23 cellular contexts compared by ENCODE assay signal in genomic region chr12:117178301-117178700, GRCh38. TPM values are rescaled to one million over a fixed set of nuclear protein-coding genes. Genes with fewer than 3 reads are reported as not detected.
DNase-seq lines count a peak whose midpoint lies in the region; ATAC-seq and TF ChIP-seq lines count a peak whose summit lies in the region.
"Had no signal": no experiment of that assay in that cellular context is flagged by ENCODE, and none has a peak within 500 bp of the region (broad histone marks: within the 10 kb centered on the region; RNA-seq: fewer than 3 reads in every experiment).

No MANE protein-coding gene starts in this region.

- H3K4me1 Mint-ChIP-seq in CD4-positive, CD25-positive, alpha-beta regulatory T cell: peaks cover 19 to 25% (median 24%) of the 10 kb centered on the region in 4 donors
- H3K4me1 Mint-ChIP-seq in effector memory CD8-positive, alpha-beta T cell (ENCODE audit: low read depth in 2 of 2): peaks cover 9 to 20% of the 10 kb centered on the region in 2 donors

- H3K36me3 ChIP-seq in CD4-positive, CD25-positive, alpha-beta regulatory T cell (ENCODE audit: control insufficient read depth, insufficient read depth, low read length): peaks cover 90% of the 10 kb centered on the region
- H3K36me3 ChIP-seq in HEK293 (ENCODE audit: control insufficient read depth in 2 of 2, insufficient read depth in 1 of 2, low read length in 2 of 2) (peaks cover 70 to 100% of the 10 kb centered on the region in 2 experiments), psoas muscle (ENCODE audit: insufficient read depth in 1 of 2, low read depth in 1 of 2) (peaks cover 5 to 82% of the 10 kb centered on the region in 2 donors)

- no peaks in the 10 kb centered on the region for H3K27me3 ChIP-seq in CD4-positive, CD25-positive, alpha-beta regulatory T cell (ENCODE audit: control insufficient read depth, insufficient read depth, low read length)
- no peaks in the 10 kb centered on the region for H3K27me3 ChIP-seq in psoas muscle (ENCODE audit: insufficient read depth in 3 of 3, low read length in 2 of 3)
- H3K27me3 ChIP-seq: BE2C had no signal

- ATAC-seq in CD4-positive, CD25-positive, alpha-beta regulatory T cell (ENCODE audit: low read depth in 2 of 2): no peak
- no peak for ATAC-seq in effector memory CD8-positive, alpha-beta T cell (replicated peaks)
- peak in 3 of 4 donors; percentile 22 to 40 (median 38) for ATAC-seq in psoas muscle
- ATAC-seq: K562, PC-3 had no signal

- CTCF ChIA-PET in HEK293 (lab: Yijun Ruan, JAX): no interaction called here

- no peak overlapping the region for H3K4me3 ChIP-seq in CD4-positive, CD25-positive, alpha-beta regulatory T cell (ENCODE audit: low read depth, low read length)
- H3K4me3 ChIP-seq in HEK293 (ENCODE audit: low read depth, low read length) (no peak overlapping the region), psoas muscle (no peak overlapping the region)
- H3K4me3 ChIP-seq: A549, GM23248, HAP-1, K562, SK-N-MC had no signal

- 78 to 91% (median 89%) methylated on average over 10 of the region's 10 CpGs for whole genome bisulfite sequencing in psoas muscle, 3 donors

- DNase-seq in CD4-positive, CD25-positive, alpha-beta regulatory T cell: no peak
- no peak for DNase-seq in effector memory CD8-positive, alpha-beta T cell
- DNase-seq in psoas muscle (no peak), MV-4-11 (lab: John Stamatoyannopoulos, UW) (no peak), SHP77 treated with DMSO at 0.1 percent for 48 hours (lab: John Stamatoyannopoulos, UW) (no peak), inferior parietal cortex (ENCODE audit: extremely low spot score) (no peak)
- DNase-seq: BE2C, GM23248, MM.1S, NCI-H1092, NCI-H1436, NCI-H187 treated with DMSO at 0.1 percent for 48 hours, NCI-H2107, NCI-H446 treated with DMSO at 0.1 percent for 48 hours, NCI-H526 treated with DMSO at 0.1 percent for 48 hours, PC-3, RPMI8226, SHP77 had no signal

- no peaks in the 10 kb centered on the region for H3K4me1 ChIP-seq in CD4-positive, CD25-positive, alpha-beta regulatory T cell (ENCODE audit: control insufficient read depth, insufficient read depth, low read length, poor library complexity, severe bottlenecking)
- H3K4me1 ChIP-seq in HEK293 (ENCODE audit: control insufficient read depth, insufficient read depth, low read length) (no peaks in the 10 kb centered on the region), psoas muscle (peaks cover 10% of the 10 kb centered on the region)
- H3K4me1 ChIP-seq: BE2C, HAP-1 had no signal

- TF ChIP-seq CTCF in HEK293 (tag by site-specific recombination; IDR thresholded peaks at IDR 0.05) (no peak), psoas muscle (IDR thresholded peaks at IDR 0.05) (no peak)

- H3K36me3 Mint-ChIP-seq in CD4-positive, CD25-positive, alpha-beta regulatory T cell: peaks cover 77% of the 10 kb centered on the region
- H3K36me3 Mint-ChIP-seq in effector memory CD8-positive, alpha-beta T cell (ENCODE audit: insufficient read depth): peaks cover 94% of the 10 kb centered on the region

- intact Hi-C loops in psoas muscle (cut with DNase I): no loop called here

- peak overlapping the region in 2 of 3 donors; percentile 18 to 32 for H3K27ac Mint-ChIP-seq in CD4-positive, CD25-positive, alpha-beta regulatory T cell
- peak overlapping the region; percentile 25 to 53 for H3K27ac Mint-ChIP-seq in effector memory CD8-positive, alpha-beta T cell

- peak overlapping the region in 1 of 4 donors; percentile 29 for H3K4me3 Mint-ChIP-seq in CD4-positive, CD25-positive, alpha-beta regulatory T cell
- no peak overlapping the region for H3K4me3 Mint-ChIP-seq in effector memory CD8-positive, alpha-beta T cell

- peaks cover 0 to 3% of the 10 kb centered on the region in 2 experiments for H3K9me3 ChIP-seq in CD4-positive, CD25-positive, alpha-beta regulatory T cell (ENCODE audit: control insufficient read depth in 2 of 2, low read length in 2 of 2)
- H3K9me3 ChIP-seq in HEK293 (ENCODE audit: control insufficient read depth, insufficient read depth, low read depth, low read length): no peaks in the 10 kb centered on the region
- H3K9me3 ChIP-seq in psoas muscle: no peaks in the 10 kb centered on the region
- H3K9me3 ChIP-seq: BE2C, HAP-1 had no signal

- no peaks in the 10 kb centered on the region for H3K27me3 Mint-ChIP-seq in CD4-positive, CD25-positive, alpha-beta regulatory T cell
- no peaks in the 10 kb centered on the region for H3K27me3 Mint-ChIP-seq in effector memory CD8-positive, alpha-beta T cell

- peaks cover 0 to 1% (median 0%) of the 10 kb centered on the region in 7 donors for H3K9me3 Mint-ChIP-seq in CD4-positive, CD25-positive, alpha-beta regulatory T cell
- no peaks in the 10 kb centered on the region for H3K9me3 Mint-ChIP-seq in effector memory CD8-positive, alpha-beta T cell

- no peak overlapping the region for H3K27ac ChIP-seq in CD4-positive, CD25-positive, alpha-beta regulatory T cell (ENCODE audit: insufficient read depth, low read length, poor library complexity, severe bottlenecking)
- H3K27ac ChIP-seq in HEK293 (ENCODE audit: extremely low read depth, low read depth, low read length) (no peak overlapping the region), psoas muscle (no peak overlapping the region)
- H3K27ac ChIP-seq: A549, GM23248, SK-N-MC had no signal

- POLR2A ChIA-PET in HEK293 (lab: Yijun Ruan, JAX): no interaction called here

TF ChIP-seq in HEK293, 187 proteins besides CTCF, POLR2A, EP300 and RAD21:
- no peak for TF ChIP-seq ZNF473 (tag by site-specific recombination; IDR thresholded peaks at IDR 0.05)
- TF ChIP-seq SCRT1 (tag by site-specific recombination; IDR thresholded peaks at IDR 0.05; ENCODE audit: borderline replicate concordance): no peak
- TF ChIP-seq ZNF146 (tag by site-specific recombination; IDR thresholded peaks at IDR 0.05): no peak
- TF ChIP-seq ZFP37 (tag by site-specific recombination; IDR thresholded peaks at IDR 0.05): no peak
- TF ChIP-seq EGR2 (tag by site-specific recombination; IDR thresholded peaks at IDR 0.05; ENCODE audit: low read depth): peak; percentile 40; the same call in 1 of the 2 replicates
- peak; percentile 40; the same call in 1 of the 2 replicates for TF ChIP-seq ZFHX2 (tag by site-specific recombination; conservative IDR thresholded peaks at IDR 0.05)
- TF ChIP-seq ZNF600 (tag by site-specific recombination; IDR thresholded peaks at IDR 0.05): 0 out of 2 replicates have a peak, but pooled peaks have one; percentile 22

RNA-seq across cellular contexts. Expression of gene FBXO21, which starts 12.0 kb away (rescaled TPM):
- total RNA-seq in CD4-positive, CD25-positive, alpha-beta regulatory T cell: 61.0 TPM
- 10 to 100 TPM; 49.4 to 53.0 (median 51.0) TPM for polyA plus RNA-seq in CD4-positive, CD25-positive, alpha-beta regulatory T cell
- 10 to 100 TPM; 19.4 to 38.8 (median 25.1) TPM for total RNA-seq in psoas muscle
- 10 to 100 TPM in 1 of 3 donors, 1 to 10 TPM in 2; 6.9 to 19.9 (median 7.4) TPM for polyA plus RNA-seq in psoas muscle

Comparison
In these comparisons a context has a peak if more than half of its experiments do, and no peak if none do; other contexts are left out.
1. ATAC-seq: peak in psoas muscle (3 of 4); none in CD4-positive, CD25-positive, alpha-beta regulatory T cell (0 of 2) and effector memory CD8-positive, alpha-beta T cell (single experiment).